Comparison of ENCODE assay signal across 19 cellular contexts in genomic region chr16:81350306-81350615, GRCh38. TPM values are rescaled to one million over a fixed set of nuclear protein-coding genes. Genes with fewer than 3 reads are reported as not detected.
DNase-seq lines count a peak whose midpoint lies in the region; TF ChIP-seq lines count a peak whose summit lies in the region.
"Had no signal": no experiment of that assay in that cellular context is flagged by ENCODE, and none has a peak within 500 bp of the region (broad histone marks: within the 10 kb centered on the region; RNA-seq: fewer than 3 reads in every experiment).

No MANE protein-coding gene starts in this region.

- H3K4ac ChIP-seq in trophoblast cell (ENCODE audit: low read depth, low read length), result no peak overlapping the region

- H3K4me1 Mint-ChIP-seq in mesothelial cell of epicardium, result no peaks in the 10 kb centered on the region
- H3K4me1 Mint-ChIP-seq: CD8-positive, alpha-beta memory T cell had no signal

- H2AFZ ChIP-seq in Loucy (ENCODE audit: low read length) (no peak overlapping the region), trophoblast cell (ENCODE audit: insufficient read depth, low read length, poor library complexity) (no peak overlapping the region)

- no peaks in the 10 kb centered on the region for H3K79me1 ChIP-seq in trophoblast cell (ENCODE audit: low read length)

- H3K9me3 Mint-ChIP-seq in mesothelial cell of epicardium, result peaks cover 34% of the 10 kb centered on the region

- no peak overlapping the region for H3K18ac ChIP-seq in trophoblast cell (ENCODE audit: low read length)

- WGBS in trophoblast cell (ENCODE audit: extremely low coverage, insufficient coverage, insufficient read length), result no CpG with 5 or more reads among the region's 4 CpGs

- no peak overlapping the region for H2BK12ac ChIP-seq in trophoblast cell (ENCODE audit: low read length)

- no peak overlapping the region for H2BK5ac ChIP-seq in trophoblast cell (ENCODE audit: low read depth, low read length, poor library complexity)

- in situ Hi-C loops in brain microvascular endothelial cell (cut with HindIII; ENCODE audit: low pct_ligation_motif_present, low sequenced_read_pairs), result loop anchor here (25.0 kb wide), 1 partner anchor 387 kb away; no protein-coding TSS in a partner anchor

- no peaks in the 10 kb centered on the region for H4K20me1 ChIP-seq in Loucy (ENCODE audit: insufficient read depth, low read length, poor library complexity, severe bottlenecking)

- no peaks in the 10 kb centered on the region for H3K27me3 Mint-ChIP-seq in mesothelial cell of epicardium (ENCODE audit: low read depth)
- H3K27me3 Mint-ChIP-seq: CD8-positive, alpha-beta memory T cell had no signal

- peaks cover 29% of the 10 kb centered on the region for H3K36me3 Mint-ChIP-seq in mesothelial cell of epicardium

- H3K14ac ChIP-seq in trophoblast cell (ENCODE audit: low read length), result no peak overlapping the region

- H3K23ac ChIP-seq in trophoblast cell (ENCODE audit: low read length), result no peak overlapping the region

- peaks cover 10% of the 10 kb centered on the region; the same call in 1 of the 2 replicates for H3K36me3 ChIP-seq in Loucy (ENCODE audit: insufficient read depth, low read length)
- H3K36me3 ChIP-seq in brain microvascular endothelial cell (replicated peaks), result no peaks in the 10 kb centered on the region
- H3K36me3 ChIP-seq in trophoblast cell (ENCODE audit: control insufficient read depth in 1 of 2, insufficient read depth in 2 of 2, low read length in 2 of 2), result peaks cover 6 to 9% of the 10 kb centered on the region in 2 experiments

- H3K4me3 ChIP-seq in Loucy (ENCODE audit: low read length, poor library complexity, severe bottlenecking) (no peak overlapping the region), brain microvascular endothelial cell (ENCODE audit: low read depth, low read length) (no peak overlapping the region), trophoblast cell (ENCODE audit: low read depth, low read length) (no peak overlapping the region)
- H3K4me3 ChIP-seq: ascending aorta, transverse colon had no signal

- no peak overlapping the region for H2AK5ac ChIP-seq in trophoblast cell (ENCODE audit: low read length)

- no peak overlapping the region for H3K27ac ChIP-seq in brain microvascular endothelial cell
- no peak overlapping the region for H3K27ac ChIP-seq in trophoblast cell (ENCODE audit: low read depth, low read length)
- H3K27ac ChIP-seq: ascending aorta, transverse colon had no signal

- H3K27me3 ChIP-seq in Loucy (ENCODE audit: insufficient read depth, low read length, poor library complexity, severe bottlenecking) (no peaks in the 10 kb centered on the region), brain microvascular endothelial cell (replicated peaks) (no peaks in the 10 kb centered on the region), trophoblast cell (ENCODE audit: insufficient read depth, low read length) (no peaks in the 10 kb centered on the region)
- H3K27me3 ChIP-seq: ascending aorta, transverse colon had no signal

- H3K9me3 ChIP-seq in Loucy (ENCODE audit: insufficient read depth, low read depth, low read length) (peaks cover 11% of the 10 kb centered on the region; the same call in 1 of the 2 replicates), trophoblast cell (ENCODE audit: insufficient read depth, low read depth, low read length) (peaks cover 6% of the 10 kb centered on the region)

- DNase-seq in SHP77 treated with DMSO at 0.1 percent for 48 hours (lab: John Stamatoyannopoulos, UW), result peak; percentile 23
- no peak for DNase-seq in SHP77 (lab: John Stamatoyannopoulos, UW)
- DNase-seq in brain microvascular endothelial cell, result no peak
- DNase-seq in trophoblast cell, result peak; percentile 2 to 66
- DNase-seq in NCI-H2107 (lab: John Stamatoyannopoulos, UW), result no peak
- no peak for DNase-seq in stimulated activated naive CD4-positive, alpha-beta T cell treated with Interleukin-2 at 50 U/mL for 16 hours (lab: John Stamatoyannopoulos, UW)
- DNase-seq in mesothelial cell of epicardium (ENCODE audit: low spot score in 2 of 2, unreplicated experiment in 2 of 2), result no peak
- DNase-seq: activated CD8-positive, alpha-beta T cell treated with anti-CD3 and anti-CD28 coated beads, Interleukin-2, amount 10 ng/mL, durations not matched to agents 7 days and 5 days; activated effector memory CD4-positive, alpha-beta T cell treated with Interleukin-2 at 50 U/mL for 16 hours; CD8-positive, alpha-beta memory T cell; hypothalamus; left cardiac atrium; NCI-H1694 treated with DMSO at 0.1 percent for 48 hours; NCI-H510A treated with DMSO at 0.1 percent for 48 hours; SW 1271; transverse colon had no signal

- no peak overlapping the region for H4K12ac ChIP-seq in trophoblast cell (ENCODE audit: low read depth, low read length)

- H3K4me2 ChIP-seq in Loucy (ENCODE audit: low read depth, low read length, poor library complexity, severe bottlenecking) (no peak overlapping the region), trophoblast cell (ENCODE audit: low read length) (no peak overlapping the region)

- H4K8ac ChIP-seq in trophoblast cell (ENCODE audit: low read depth, low read length), result no peak overlapping the region

- H3K79me2 ChIP-seq in Loucy (ENCODE audit: insufficient read depth, low read length), result no peaks in the 10 kb centered on the region
- peaks cover 2% of the 10 kb centered on the region for H3K79me2 ChIP-seq in trophoblast cell (ENCODE audit: control insufficient read depth, insufficient read depth, low read length, poor library complexity)

- TF ChIP-seq CTCF in Loucy (conservative IDR thresholded peaks at IDR 0.05; ENCODE audit: low read length), result peak; percentile 46
- TF ChIP-seq CTCF in brain microvascular endothelial cell (IDR thresholded peaks at IDR 0.05; ENCODE audit: low read depth, low read length, missing control alignments), result peak; percentile 3
- no peak for TF ChIP-seq CTCF in mesothelial cell of epicardium (IDR thresholded peaks at IDR 0.05; ENCODE audit: unreplicated experiment)

- no peak overlapping the region for H3K4me3 Mint-ChIP-seq in mesothelial cell of epicardium
- H3K4me3 Mint-ChIP-seq: activated CD8-positive, alpha-beta T cell treated with anti-CD3 and anti-CD28 coated beads, Interleukin-2, amount 10 ng/mL, durations not matched to agents 7 days and 5 days; CD8-positive, alpha-beta memory T cell; stimulated activated effector memory CD8-positive, alpha-beta T cell treated with anti-CD3 and anti-CD28 coated beads, Interleukin-12 subunit alpha, Interleukin-12 subunit beta, amount 100 ng/mL, for 72 hours had no signal

- H3K9ac ChIP-seq in Loucy (ENCODE audit: low read depth, low read length, poor library complexity, severe bottlenecking), result no peak overlapping the region
- no peak overlapping the region for H3K9ac ChIP-seq in trophoblast cell (ENCODE audit: low read length)

- no peaks in the 10 kb centered on the region for H3F3A ChIP-seq in Loucy (ENCODE audit: low read depth)

- no peaks in the 10 kb centered on the region for H3K9me2 ChIP-seq in Loucy (replicated peaks; ENCODE audit: low read depth, low read length)

- H3K27ac Mint-ChIP-seq in mesothelial cell of epicardium, result no peak overlapping the region
- H3K27ac Mint-ChIP-seq: activated CD8-positive, alpha-beta T cell treated with anti-CD3 and anti-CD28 coated beads, Interleukin-2, amount 10 ng/mL, durations not matched to agents 7 days and 5 days; CD8-positive, alpha-beta memory T cell; stimulated activated effector memory CD8-positive, alpha-beta T cell treated with anti-CD3 and anti-CD28 coated beads, Interleukin-12 subunit alpha, Interleukin-12 subunit beta, amount 100 ng/mL, for 72 hours had no signal

- H2BK120ac ChIP-seq in trophoblast cell (ENCODE audit: insufficient read depth, low read length, poor library complexity), result no peak overlapping the region

- no peaks in the 10 kb centered on the region for H3K4me1 ChIP-seq in Loucy (ENCODE audit: insufficient read depth, low read length, poor library complexity, severe bottlenecking)
- peaks cover 0 to 3% of the 10 kb centered on the region in 2 experiments for H3K4me1 ChIP-seq in trophoblast cell (ENCODE audit: control insufficient read depth in 1 of 2, insufficient read depth in 2 of 2, low read length in 2 of 2)
- H3K4me1 ChIP-seq: ascending aorta, transverse colon had no signal

- no peak overlapping the region for H4K91ac ChIP-seq in trophoblast cell (ENCODE audit: low read depth, low read length)

RNA-seq across cellular contexts. Expression of gene GAN, which starts 35.5 kb away (rescaled TPM):
- 13.0 and 13.8 TPM in 2 replicates for polyA plus RNA-seq in trophoblast cell (2013)
- total RNA-seq in mesothelial cell of epicardium, result 13.9 to 15.6 TPM (median 14.2 TPM) in 3 replicates

Comparison
In these comparisons a context has a peak if more than half of its experiments do, and no peak if none do; other contexts are left out.
1. DNase-seq: peak in SHP77 treated with DMSO at 0.1 percent for 48 hours (single experiment) and trophoblast cell (2 of 2); none in SHP77 (0 of 2), brain microvascular endothelial cell (single experiment), NCI-H2107 (single experiment), stimulated activated naive CD4-positive, alpha-beta T cell treated with Interleukin-2 at 50 U/mL for 16 hours (single experiment) and mesothelial cell of epicardium (0 of 2).